ENCODE assay signal across 28 cellular contexts in genomic region chr20:9311132-9311531, GRCh38.
DNase-seq lines count a peak whose midpoint lies in the region; ATAC-seq, FAIRE-seq and TF ChIP-seq lines count a peak whose summit lies in the region.
"Had no signal": no experiment of that assay in that cellular context is flagged by ENCODE, and none has a peak within 500 bp of the region (broad histone marks: within the 10 kb centered on the region; RNA-seq: fewer than 3 reads in every experiment).

No MANE protein-coding gene starts in this region.

- peak overlapping the region; percentile 61; the same call in 1 of the 2 replicates for H4K5ac ChIP-seq in IMR-90 (ENCODE audit: low read depth, low read length)

- H3K36me3 ChIP-seq in IMR-90 (ENCODE audit: control insufficient read depth, insufficient read depth, low read length) (no peaks in the 10 kb centered on the region; the same call in 1 of the 2 replicates), mesodermal cell (ENCODE audit: control insufficient read depth, insufficient read depth, low read length) (peaks cover 8% of the 10 kb centered on the region)
- H3K36me3 ChIP-seq: cardiac muscle cell, ovary, spleen had no signal

- H3K27me3 Mint-ChIP-seq in chondrocyte (ENCODE audit: low read depth): no peaks in the 10 kb centered on the region
- no peaks in the 10 kb centered on the region for H3K27me3 Mint-ChIP-seq in activated CD4-positive, alpha-beta T cell treated with anti-CD3 and anti-CD28 coated beads, Interleukin-2, amount 10 ng/mL, durations not matched to agents 24 days and 14 days
- H3K27me3 Mint-ChIP-seq: activated naive CD4-positive, alpha-beta T cell treated with anti-CD3 and anti-CD28 coated beads, Interleukin-2, amount 10 ng/mL, durations not matched to agents 7 days and 5 days; dendritic cell treated with granulocyte-macrophage colony-stimulating factor and Interleukin-4, amounts not matched to agents 40 ng/mL and 50 ng/mL, for 4 days; stimulated activated memory B cell treated with anti-CD40 and anti-IgM and Interleukin-4, amounts not matched to agents 10 μg/mL and 1 μg/mL and 100 μg/mL, for 72 hours had no signal

- peak overlapping the region; percentile 7; the same call in 1 of the 2 replicates for H2AK5ac ChIP-seq in IMR-90 (ENCODE audit: low read depth, low read length)

- H3K4me1 ChIP-seq in IMR-90 (ENCODE audit: control insufficient read depth, insufficient read depth, low read length) (peaks cover 14% of the 10 kb centered on the region), mesodermal cell (ENCODE audit: control insufficient read depth, insufficient read depth, low read length, poor library complexity, severe bottlenecking) (peaks cover 11% of the 10 kb centered on the region)
- H3K4me1 ChIP-seq: spleen had no signal

- no peak overlapping the region for H2AK9ac ChIP-seq in IMR-90 (replicated peaks; ENCODE audit: low read depth, low read length, poor library complexity)

- no peak overlapping the region for H3K9ac ChIP-seq in IMR-90 (ENCODE audit: low read depth, low read length)
- H3K9ac ChIP-seq: KMS-11 had no signal

- no peak for TF ChIP-seq RAD21 in IMR-90 (IDR thresholded peaks at IDR 0.05; ENCODE audit: low read length)

- H3K4me3 ChIP-seq in AG10803 (ENCODE audit: low read length) (no peak overlapping the region), IMR-90 (ENCODE audit: insufficient read depth, low read depth, low read length) (no peak overlapping the region), mesodermal cell (ENCODE audit: extremely low read depth, insufficient read depth, low read length, poor library complexity, severe bottlenecking) (no peak overlapping the region)
- H3K4me3 ChIP-seq: cardiac muscle cell, ovary, SK-N-MC, spleen had no signal

- TF ChIP-seq CTCF in AG10803 (conservative IDR thresholded peaks at IDR 0.05; ENCODE audit: low read length) (no peak), IMR-90 (conservative IDR thresholded peaks at IDR 0.05; ENCODE audit: low read depth, low read length) (no peak), chondrocyte (IDR thresholded peaks at IDR 0.05) (no peak)

- H3K4me3 Mint-ChIP-seq in chondrocyte (ENCODE audit: unreplicated experiment): no peak overlapping the region
- no peak overlapping the region for H3K4me3 Mint-ChIP-seq in activated CD4-positive, alpha-beta T cell treated with anti-CD3 and anti-CD28 coated beads, Interleukin-2, amount 10 ng/mL, durations not matched to agents 24 days and 14 days
- H3K4me3 Mint-ChIP-seq: activated naive CD4-positive, alpha-beta T cell treated with anti-CD3 and anti-CD28 coated beads, Interleukin-2, amount 10 ng/mL, durations not matched to agents 7 days and 5 days; activated T-helper 1 cell treated with anti-CD3 and anti-CD28 coated beads, Interleukin-12 subunit alpha, Interleukin-12 subunit beta, Interleukin-2, Interleukin-4 antibody, amounts not matched to agents 30 ng/mL and 10 ng/mL and 1 ng/mL, durations not matched to agents 14 hours and 24 hours and 36 hours; dendritic cell treated with granulocyte-macrophage colony-stimulating factor and Interleukin-4, amounts not matched to agents 40 ng/mL and 50 ng/mL, for 4 days; stimulated activated memory B cell treated with anti-CD40 and anti-IgM and Interleukin-4, amounts not matched to agents 10 μg/mL and 1 μg/mL and 100 μg/mL, for 72 hours had no signal

- peak overlapping the region; percentile 47; the same call in 2 of the 3 replicates for H2BK15ac ChIP-seq in IMR-90 (ENCODE audit: low read depth, low read length)

- H3K4ac ChIP-seq in IMR-90 (ENCODE audit: low read depth, low read length): peak overlapping the region; percentile 81

- H2BK5ac ChIP-seq in IMR-90 (ENCODE audit: low read depth, low read length, poor library complexity, severe bottlenecking): peak overlapping the region; percentile 85

- CTCF ChIA-PET in IMR-90 (lab: Yijun Ruan, JAX): no interaction called here

- H3K23ac ChIP-seq in IMR-90 (ENCODE audit: low read depth, low read length): peak overlapping the region; percentile 92; the same call in 1 of the 2 replicates

- H3K27me3 ChIP-seq in IMR-90 (ENCODE audit: control insufficient read depth, insufficient read depth, low read length): no peaks in the 10 kb centered on the region
- H3K27me3 ChIP-seq: cardiac muscle cell, ovary, spleen had no signal

- no peak for TF ChIP-seq POLR2A in IMR-90 (IDR thresholded peaks at IDR 0.05; ENCODE audit: low read depth, low read length)
- no peak for TF ChIP-seq POLR2A in GM12892 (IDR thresholded peaks at IDR 0.05; ENCODE audit: low read depth, low read length)

- peak overlapping the region; percentile 94 for H2BK120ac ChIP-seq in IMR-90 (ENCODE audit: low read depth, low read length)

- no TSS peak for BruUV-seq in IMR-90 (replicated peaks; lab: Mats Ljungman, UMichigan)

- peak overlapping the region; percentile 72 for H3K14ac ChIP-seq in IMR-90 (replicated peaks; ENCODE audit: low read depth, low read length)

- dilution Hi-C loops in IMR-90 (cut with HindIII; ENCODE audit: low sequenced_read_pairs, unreplicated experiment): no loop called here

- H3K9me3 ChIP-seq in IMR-90 (ENCODE audit: control insufficient read depth, insufficient read depth, low read length) (no peaks in the 10 kb centered on the region), mesodermal cell (ENCODE audit: control insufficient read depth, low read length) (no peaks in the 10 kb centered on the region)
- H3K9me3 ChIP-seq: ovary had no signal

- H4K91ac ChIP-seq in IMR-90 (ENCODE audit: insufficient read depth, low read depth, low read length): peak overlapping the region; percentile 85; the same call in 1 of the 2 replicates

- H3K27ac Mint-ChIP-seq in chondrocyte (ENCODE audit: unreplicated experiment): peak overlapping the region; percentile 88
- no peak overlapping the region for H3K27ac Mint-ChIP-seq in activated CD4-positive, alpha-beta T cell treated with anti-CD3 and anti-CD28 coated beads, Interleukin-2, amount 10 ng/mL, durations not matched to agents 24 days and 14 days
- H3K27ac Mint-ChIP-seq: activated naive CD4-positive, alpha-beta T cell treated with anti-CD3 and anti-CD28 coated beads, Interleukin-2, amount 10 ng/mL, durations not matched to agents 7 days and 5 days; activated T-helper 1 cell treated with anti-CD3 and anti-CD28 coated beads, Interleukin-12 subunit alpha, Interleukin-12 subunit beta, Interleukin-2, Interleukin-4 antibody, amounts not matched to agents 30 ng/mL and 10 ng/mL and 1 ng/mL, durations not matched to agents 14 hours and 24 hours and 36 hours; dendritic cell treated with granulocyte-macrophage colony-stimulating factor and Interleukin-4, amounts not matched to agents 40 ng/mL and 50 ng/mL, for 4 days; stimulated activated memory B cell treated with anti-CD40 and anti-IgM and Interleukin-4, amounts not matched to agents 10 μg/mL and 1 μg/mL and 100 μg/mL, for 72 hours had no signal

- no CpG with 5 or more reads among the region's 1 CpG for WGBS in IMR-90 (ENCODE audit: extremely low coverage in 2 of 2, insufficient read length in 1 of 2), 2 experiments
- WGBS in mesodermal cell (ENCODE audit: insufficient coverage in 2 of 2), 2 experiments: 86 to 100% methylated on average over 1 of the region's 1 CpG

- H3K79me1 ChIP-seq in IMR-90 (ENCODE audit: low read depth in 1 of 2, low read length in 2 of 2): peaks cover 20 to 62% of the 10 kb centered on the region in 2 experiments

- H3K9me3 Mint-ChIP-seq in chondrocyte (ENCODE audit: low read depth): peaks cover 3% of the 10 kb centered on the region
- no peaks in the 10 kb centered on the region for H3K9me3 Mint-ChIP-seq in activated CD4-positive, alpha-beta T cell treated with anti-CD3 and anti-CD28 coated beads, Interleukin-2, amount 10 ng/mL, durations not matched to agents 24 days and 14 days
- H3K9me3 Mint-ChIP-seq: activated T-helper 1 cell treated with anti-CD3 and anti-CD28 coated beads, Interleukin-12 subunit alpha, Interleukin-12 subunit beta, Interleukin-2, Interleukin-4 antibody, amounts not matched to agents 30 ng/mL and 10 ng/mL and 1 ng/mL, durations not matched to agents 14 hours and 24 hours and 36 hours; dendritic cell treated with granulocyte-macrophage colony-stimulating factor and Interleukin-4, amounts not matched to agents 40 ng/mL and 50 ng/mL, for 4 days had no signal

- POLR2A ChIA-PET in IMR-90 (lab: Charles Lee; ENCODE audit: unreplicated experiment): no interaction called here

- FAIRE-seq in GM12892 (lab: Jason Lieb, UNC): no peak
- FAIRE-seq: endometrium had no signal

- no peak overlapping the region for H3K4me2 ChIP-seq in IMR-90 (ENCODE audit: low read depth, low read length)
- H3K4me2 ChIP-seq: KMS-11 had no signal

- peak overlapping the region; percentile 89 for H3K18ac ChIP-seq in IMR-90 (ENCODE audit: low read depth, low read length)

- DNase-seq in AG10803 (ENCODE audit: low read depth) (peak; percentile 74), IMR-90 (peak; percentile 24), chondrocyte (ENCODE audit: low spot score) (no peak), GM12892 (ENCODE audit: insufficient read length) (no peak), Ammon's horn (ENCODE audit: low spot score) (no peak)
- DNase-seq in activated CD4-positive, alpha-beta T cell treated with anti-CD3 and anti-CD28 coated beads, Interleukin-2, amount 10 ng/mL, durations not matched to agents 24 days and 14 days: no peak
- DNase-seq: ACHN; activated CD4-positive, alpha-beta T cell treated with anti-CD3 and anti-CD28 coated beads for 48 hours; activated naive CD4-positive, alpha-beta T cell treated with anti-CD3 and anti-CD28 coated beads, Interleukin-2, amount 10 ng/mL, durations not matched to agents 7 days and 5 days; C1 segment of cervical spinal cord; Calu3; mammary epithelial cell; MV-4-11; NCI-H2171; NCI-H524; ovary; RPMI8226; spleen; stimulated activated CD4-positive, alpha-beta T cell treated with anti-CD3 and anti-CD28 coated beads, Interleukin-4, amount 100 ng/mL, for 1 hour had no signal

- no peak overlapping the region for H2AFZ ChIP-seq in IMR-90 (replicated peaks; ENCODE audit: low read length, poor library complexity)

- no peaks in the 10 kb centered on the region for H4K20me1 ChIP-seq in IMR-90 (ENCODE audit: insufficient read depth, low read length)

- in situ Hi-C loops in IMR-90 (cut with MboI; ENCODE audit: low sequenced_read_pairs): no loop called here

- H3K27ac ChIP-seq in IMR-90 (ENCODE audit: insufficient read depth, low read length) (peak overlapping the region; percentile 26; the same call in 1 of the 2 replicates), mesodermal cell (ENCODE audit: low read depth, low read length, severe bottlenecking) (peak overlapping the region; percentile 85)
- H3K27ac ChIP-seq: cardiac muscle cell, KMS-11, ovary, SK-N-MC, spleen had no signal

- H4K8ac ChIP-seq in IMR-90 (ENCODE audit: low read depth in 2 of 2, low read length in 2 of 2): peak overlapping the region; percentile 66 to 86; a peak in 3 of 4 replicates

- H3K36me3 Mint-ChIP-seq in chondrocyte (ENCODE audit: low read depth): peaks cover 7% of the 10 kb centered on the region
- H3K36me3 Mint-ChIP-seq in activated CD4-positive, alpha-beta T cell treated with anti-CD3 and anti-CD28 coated beads, Interleukin-2, amount 10 ng/mL, durations not matched to agents 24 days and 14 days (ENCODE audit: low read depth): no peaks in the 10 kb centered on the region
- H3K36me3 Mint-ChIP-seq: activated naive CD4-positive, alpha-beta T cell treated with anti-CD3 and anti-CD28 coated beads, Interleukin-2, amount 10 ng/mL, durations not matched to agents 7 days and 5 days; stimulated activated memory B cell treated with anti-CD40 and anti-IgM and Interleukin-4, amounts not matched to agents 10 μg/mL and 1 μg/mL and 100 μg/mL, for 72 hours had no signal

- peak overlapping the region; percentile 93; the same call in 1 of the 2 replicates for H2BK20ac ChIP-seq in IMR-90 (ENCODE audit: low read depth, low read length)

- intact Hi-C loops in IMR-90 (cut with micrococcal nuclease): loop anchor here (2.0 kb wide), 1 partner anchor 20 kb away; no protein-coding TSS in a partner anchor
- intact Hi-C loops in activated CD4-positive, alpha-beta T cell treated with anti-CD3 and anti-CD28 coated beads, Interleukin-2, amount 10 ng/mL, durations not matched to agents 24 days and 14 days (cut with micrococcal nuclease): no loop called here

- peaks cover 37% of the 10 kb centered on the region for H3K4me1 Mint-ChIP-seq in chondrocyte (ENCODE audit: low read depth)
- no peaks in the 10 kb centered on the region for H3K4me1 Mint-ChIP-seq in activated CD4-positive, alpha-beta T cell treated with anti-CD3 and anti-CD28 coated beads, Interleukin-2, amount 10 ng/mL, durations not matched to agents 24 days and 14 days
- H3K4me1 Mint-ChIP-seq: activated naive CD4-positive, alpha-beta T cell treated with anti-CD3 and anti-CD28 coated beads, Interleukin-2, amount 10 ng/mL, durations not matched to agents 7 days and 5 days; stimulated activated memory B cell treated with anti-CD40 and anti-IgM and Interleukin-4, amounts not matched to agents 10 μg/mL and 1 μg/mL and 100 μg/mL, for 72 hours had no signal

- ATAC-seq in IMR-90 (ENCODE audit: low read depth): no peak
- no peak for ATAC-seq in GM21526 (IDR thresholded peaks at IDR 0.05; ENCODE audit: low FRiP score, unreplicated experiment)
- ATAC-seq: stimulated activated memory B cell treated with anti-CD40 and anti-IgM and Interleukin-4, amounts not matched to agents 10 μg/mL and 1 μg/mL and 100 μg/mL, for 72 hours had no signal

- H3K9me1 ChIP-seq in IMR-90 (ENCODE audit: insufficient read depth, low read length): peaks cover 7% of the 10 kb centered on the region

- peak overlapping the region; percentile 53; the same call in 1 of the 2 replicates for H3K56ac ChIP-seq in IMR-90 (ENCODE audit: extremely low read depth, insufficient read depth, low read length)

Comparison
In these comparisons a context has a peak if more than half of its experiments do, and no peak if none do; other contexts are left out.
1. DNase-seq: peak in AG10803 (single experiment) and IMR-90 (single experiment); none in chondrocyte (single experiment), GM12892 (single experiment), Ammon's horn (single experiment) and activated CD4-positive, alpha-beta T cell treated with anti-CD3 and anti-CD28 coated beads, Interleukin-2, amount 10 ng/mL, durations not matched to agents 24 days and 14 days (single experiment).